13 cellular contexts compared by ENCODE assay signal in the genomic region with DNA sequence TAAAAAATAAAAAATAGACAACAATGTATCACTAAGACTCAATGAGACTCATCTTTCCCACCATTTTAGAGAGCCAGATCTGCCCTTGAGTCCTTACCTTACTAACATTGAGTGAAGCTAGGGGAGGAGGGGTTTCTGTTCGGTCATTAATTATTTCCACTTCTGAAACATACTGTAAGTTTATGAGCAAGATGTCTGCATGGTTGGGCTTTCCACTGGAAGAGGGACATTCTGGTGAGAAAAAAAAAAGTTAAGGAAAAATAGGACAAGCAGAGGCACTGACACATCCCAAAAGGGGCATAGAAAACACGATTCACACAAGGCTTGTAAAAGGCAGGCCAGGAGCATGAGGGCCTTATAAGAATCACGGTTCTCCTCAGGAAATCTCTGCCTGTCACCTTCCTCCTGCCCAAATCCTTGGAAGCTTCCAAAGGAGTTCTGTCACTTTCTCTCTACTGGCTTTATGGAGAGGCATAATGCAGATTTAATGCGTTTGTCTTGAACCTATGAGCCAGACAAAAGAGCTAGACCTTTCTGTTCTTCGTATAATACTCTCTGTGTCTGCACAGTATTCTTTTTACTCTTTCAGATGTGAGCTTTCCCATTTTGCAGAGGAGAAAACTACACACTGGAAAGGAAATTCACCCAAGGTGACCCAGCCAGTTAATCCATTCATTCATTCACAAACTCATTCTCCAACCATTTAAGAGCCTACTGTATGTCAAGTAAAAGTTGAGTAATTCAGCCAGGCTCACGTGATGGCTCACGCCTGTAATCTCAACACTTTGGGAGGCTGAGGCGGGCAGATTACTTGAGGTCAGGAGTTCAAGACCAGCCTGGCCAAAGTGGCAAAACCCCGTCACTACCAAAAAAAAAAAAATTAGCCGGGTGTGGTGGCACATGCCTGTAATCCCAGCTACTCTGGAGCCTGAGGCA. TPM values are rescaled to one million over a fixed set of nuclear protein-coding genes. Genes with fewer than 3 reads are reported as not detected.
DNase-seq lines count a peak whose midpoint lies in the region; ATAC-seq and TF ChIP-seq lines count a peak whose summit lies in the region.
"Had no signal": no experiment of that assay in that cellular context is flagged by ENCODE, and none has a peak within 500 bp of the region (broad histone marks: within the 10 kb centered on the region; RNA-seq: fewer than 3 reads in every experiment).

No MANE protein-coding gene starts in this region.

- H3K36me3 Mint-ChIP-seq in CD4-positive, CD25-positive, alpha-beta regulatory T cell, result peaks cover 28% of the 10 kb centered on the region
- H3K36me3 Mint-ChIP-seq in activated T-helper 1 cell treated with anti-CD3 and anti-CD28 coated beads, Interleukin-12 subunit alpha, Interleukin-12 subunit beta, Interleukin-2, Interleukin-4 antibody, amounts not matched to agents 30 ng/mL and 10 ng/mL and 1 ng/mL, durations not matched to agents 14 hours and 24 hours and 36 hours (ENCODE audit: low read depth), result peaks cover 38% of the 10 kb centered on the region
- H3K36me3 Mint-ChIP-seq in mesothelial cell of epicardium, result peaks cover 20% of the 10 kb centered on the region

- peak overlapping the region in 1 of 3 donors; percentile 47 for H3K27ac Mint-ChIP-seq in CD4-positive, CD25-positive, alpha-beta regulatory T cell
- peak overlapping the region; percentile 13 for H3K27ac Mint-ChIP-seq in activated T-helper 1 cell treated with anti-CD3 and anti-CD28 coated beads, Interleukin-12 subunit alpha, Interleukin-12 subunit beta, Interleukin-2, Interleukin-4 antibody, amounts not matched to agents 30 ng/mL and 10 ng/mL and 1 ng/mL, durations not matched to agents 14 hours and 24 hours and 36 hours
- peak overlapping the region; percentile 65 for H3K27ac Mint-ChIP-seq in mesothelial cell of epicardium

- H3K9me3 Mint-ChIP-seq in CD4-positive, CD25-positive, alpha-beta regulatory T cell, result no peaks in the 10 kb centered on the region
- H3K9me3 Mint-ChIP-seq in activated T-helper 1 cell treated with anti-CD3 and anti-CD28 coated beads, Interleukin-12 subunit alpha, Interleukin-12 subunit beta, Interleukin-2, Interleukin-4 antibody, amounts not matched to agents 30 ng/mL and 10 ng/mL and 1 ng/mL, durations not matched to agents 14 hours and 24 hours and 36 hours, result no peaks in the 10 kb centered on the region
- H3K9me3 Mint-ChIP-seq in mesothelial cell of epicardium, result no peaks in the 10 kb centered on the region

- no peaks in the 10 kb centered on the region for H3K27me3 Mint-ChIP-seq in CD4-positive, CD25-positive, alpha-beta regulatory T cell
- H3K27me3 Mint-ChIP-seq in activated T-helper 1 cell treated with anti-CD3 and anti-CD28 coated beads, Interleukin-12 subunit alpha, Interleukin-12 subunit beta, Interleukin-2, Interleukin-4 antibody, amounts not matched to agents 30 ng/mL and 10 ng/mL and 1 ng/mL, durations not matched to agents 14 hours and 24 hours and 36 hours (ENCODE audit: insufficient read depth), result no peaks in the 10 kb centered on the region
- no peaks in the 10 kb centered on the region for H3K27me3 Mint-ChIP-seq in mesothelial cell of epicardium (ENCODE audit: low read depth)

- H3K4me3 ChIP-seq in CD4-positive, CD25-positive, alpha-beta regulatory T cell (ENCODE audit: low read depth, low read length), result no peak overlapping the region
- H3K4me3 ChIP-seq in HEK293 (ENCODE audit: low read depth, low read length) (no peak overlapping the region), BE2C (ENCODE audit: low read depth, low read length) (no peak overlapping the region)
- H3K4me3 ChIP-seq: sigmoid colon, tibial artery had no signal

- no peaks in the 10 kb centered on the region for H3K27me3 ChIP-seq in CD4-positive, CD25-positive, alpha-beta regulatory T cell (ENCODE audit: control insufficient read depth, insufficient read depth, low read length)
- no peaks in the 10 kb centered on the region for H3K27me3 ChIP-seq in BE2C
- H3K27me3 ChIP-seq: sigmoid colon, tibial artery had no signal

- peaks cover 26% of the 10 kb centered on the region for H3K36me3 ChIP-seq in CD4-positive, CD25-positive, alpha-beta regulatory T cell (ENCODE audit: control insufficient read depth, insufficient read depth, low read length)
- H3K36me3 ChIP-seq in HEK293 (ENCODE audit: control insufficient read depth in 2 of 2, insufficient read depth in 1 of 2, low read length in 2 of 2) (peaks cover 45 to 52% of the 10 kb centered on the region in 2 experiments), BE2C (peaks cover 50% of the 10 kb centered on the region)

- POLR2A ChIA-PET in HEK293 (lab: Yijun Ruan, JAX), result interaction anchor here (0.5 to 0.9 kb wide), 2 partner anchors 104 to 158 kb away, joined by 3 to 4 read pairs; no protein-coding TSS in a partner anchor

- no peaks in the 10 kb centered on the region for H3K9me3 ChIP-seq in CD4-positive, CD25-positive, alpha-beta regulatory T cell (ENCODE audit: control insufficient read depth in 2 of 2, low read length in 2 of 2)
- H3K9me3 ChIP-seq in HEK293 (ENCODE audit: control insufficient read depth, insufficient read depth, low read depth, low read length) (no peaks in the 10 kb centered on the region), BE2C (no peaks in the 10 kb centered on the region)
- H3K9me3 ChIP-seq: sigmoid colon, tibial artery had no signal

- H3K4me1 ChIP-seq in CD4-positive, CD25-positive, alpha-beta regulatory T cell (ENCODE audit: control insufficient read depth, insufficient read depth, low read length, poor library complexity, severe bottlenecking), result peaks cover 25% of the 10 kb centered on the region
- H3K4me1 ChIP-seq in HEK293 (ENCODE audit: control insufficient read depth, insufficient read depth, low read length) (no peaks in the 10 kb centered on the region), BE2C (no peaks in the 10 kb centered on the region)

- TF ChIP-seq CTCF in HEK293 (tag by site-specific recombination; IDR thresholded peaks at IDR 0.05) (no peak), mesothelial cell of epicardium (IDR thresholded peaks at IDR 0.05; ENCODE audit: unreplicated experiment) (no peak), BE2C (IDR thresholded peaks at IDR 0.05; ENCODE audit: low read depth, low read length) (no peak)

- no peak overlapping the region for H3K27ac ChIP-seq in CD4-positive, CD25-positive, alpha-beta regulatory T cell (ENCODE audit: insufficient read depth, low read length, poor library complexity, severe bottlenecking)
- peak overlapping the region; percentile 0; the same call in 1 of the 2 replicates for H3K27ac ChIP-seq in HEK293 (ENCODE audit: extremely low read depth, low read depth, low read length)
- H3K27ac ChIP-seq: tibial artery had no signal

- CTCF ChIA-PET in HEK293 (lab: Yijun Ruan, JAX), result interaction anchor here (0.6 to 2.0 kb wide), 6 partner anchors 19 to 252 kb away, joined by 3 to 14 read pairs (median 4); no protein-coding TSS in a partner anchor

- no peak for DNase-seq in CD4-positive, CD25-positive, alpha-beta regulatory T cell
- no peak for DNase-seq in activated T-helper 1 cell treated with anti-CD3 and anti-CD28 coated beads, Interleukin-12 subunit alpha, Interleukin-12 subunit beta, Interleukin-2, Interleukin-4 antibody, amounts not matched to agents 30 ng/mL and 10 ng/mL and 1 ng/mL, durations not matched to agents 14 hours and 24 hours and 36 hours (ENCODE audit: low spot score)
- DNase-seq in mesothelial cell of epicardium (ENCODE audit: low spot score in 2 of 2, unreplicated experiment in 2 of 2) (no peak), kidney tubule cell (ENCODE audit: low spot score) (no peak), BE2C (no peak), left colon (no peak), posterior vena cava (ENCODE audit: low spot score) (no peak)
- DNase-seq: activated effector memory CD4-positive, alpha-beta T cell treated with anti-CD3 and anti-CD28 coated beads, Interleukin-2, amount 50 U/mL, for 16 hours; NCI-H1092 treated with DMSO at 0.1 percent for 48 hours; NCI-H510A; sigmoid colon; tibial artery had no signal

- intact Hi-C loops in activated T-helper 1 cell treated with anti-CD3 and anti-CD28 coated beads, Interleukin-12 subunit alpha, Interleukin-12 subunit beta, Interleukin-2, Interleukin-4 antibody, amounts not matched to agents 30 ng/mL and 10 ng/mL and 1 ng/mL, durations not matched to agents 14 hours and 24 hours and 36 hours (cut with micrococcal nuclease), result loop anchor here (10.0 kb wide), 1 partner anchor 261 kb away; the partner anchor contains the start of gene SLC25A39
- intact Hi-C loops in left colon (cut with DNase I, micrococcal nuclease), result no loop called here
- intact Hi-C loops in posterior vena cava (cut with DNase I), result no loop called here

- peaks cover 36 to 73% (median 54%) of the 10 kb centered on the region in 4 donors for H3K4me1 Mint-ChIP-seq in CD4-positive, CD25-positive, alpha-beta regulatory T cell
- H3K4me1 Mint-ChIP-seq in activated T-helper 1 cell treated with anti-CD3 and anti-CD28 coated beads, Interleukin-12 subunit alpha, Interleukin-12 subunit beta, Interleukin-2, Interleukin-4 antibody, amounts not matched to agents 30 ng/mL and 10 ng/mL and 1 ng/mL, durations not matched to agents 14 hours and 24 hours and 36 hours (ENCODE audit: low read depth), result peaks cover 40% of the 10 kb centered on the region
- peaks cover 28% of the 10 kb centered on the region for H3K4me1 Mint-ChIP-seq in mesothelial cell of epicardium

- peak overlapping the region; percentile 49 to 91 (median 52) for H3K4me3 Mint-ChIP-seq in CD4-positive, CD25-positive, alpha-beta regulatory T cell
- H3K4me3 Mint-ChIP-seq in activated T-helper 1 cell treated with anti-CD3 and anti-CD28 coated beads, Interleukin-12 subunit alpha, Interleukin-12 subunit beta, Interleukin-2, Interleukin-4 antibody, amounts not matched to agents 30 ng/mL and 10 ng/mL and 1 ng/mL, durations not matched to agents 14 hours and 24 hours and 36 hours, result peak overlapping the region; percentile 57
- peak overlapping the region; percentile 28 for H3K4me3 Mint-ChIP-seq in mesothelial cell of epicardium

- ATAC-seq in CD4-positive, CD25-positive, alpha-beta regulatory T cell (ENCODE audit: low read depth in 2 of 2), result no peak
- no peak for ATAC-seq in left colon

RNA-seq across cellular contexts. Expression of gene LSM12, which starts 2.5 kb away (rescaled TPM):
- 42.6 TPM for total RNA-seq in CD4-positive, CD25-positive, alpha-beta regulatory T cell
- polyA plus RNA-seq in CD4-positive, CD25-positive, alpha-beta regulatory T cell, result 10 to 100 TPM; 69.8 to 83.7 (median 72.6) TPM
- 93.9 and 95.4 TPM in 2 replicates for total RNA-seq in activated T-helper 1 cell treated with anti-CD3 and anti-CD28 coated beads, Interleukin-12 subunit alpha, Interleukin-12 subunit beta, Interleukin-2, Interleukin-4 antibody, amounts not matched to agents 30 ng/mL and 10 ng/mL and 1 ng/mL, durations not matched to agents 14 hours and 24 hours and 36 hours
- 51.4 to 60.8 TPM (median 58.0 TPM) in 3 replicates for total RNA-seq in mesothelial cell of epicardium
- 48.8 TPM for polyA plus RNA-seq in BE2C (2012; ENCODE audit: insufficient read depth, insufficient read length, low read depth)
- 10 to 100 TPM; 43.4 to 59.7 TPM for total RNA-seq in left colon
- total RNA-seq in posterior vena cava, result 10 to 100 TPM; 37.5 to 38.2 TPM

RNA-seq across cellular contexts. Expression of gene G6PC3, which starts 6.6 kb away (rescaled TPM):
- total RNA-seq in CD4-positive, CD25-positive, alpha-beta regulatory T cell, result 10.7 TPM
- polyA plus RNA-seq in CD4-positive, CD25-positive, alpha-beta regulatory T cell, result 10 to 100 TPM; 15.0 to 21.5 (median 16.5) TPM
- total RNA-seq in activated T-helper 1 cell treated with anti-CD3 and anti-CD28 coated beads, Interleukin-12 subunit alpha, Interleukin-12 subunit beta, Interleukin-2, Interleukin-4 antibody, amounts not matched to agents 30 ng/mL and 10 ng/mL and 1 ng/mL, durations not matched to agents 14 hours and 24 hours and 36 hours, result 33.5 and 34.9 TPM in 2 replicates
- total RNA-seq in mesothelial cell of epicardium (58.3 to 63.2 TPM (median 61.4 TPM) in 3 replicates), left colon (10 to 100 TPM; 31.2 to 38.2 TPM), posterior vena cava (10 to 100 TPM; 40.3 to 41.4 TPM)
- polyA plus RNA-seq in BE2C (2012; ENCODE audit: insufficient read depth, insufficient read length, low read depth), result 92.3 TPM

RNA-seq across cellular contexts. Expression of gene TMEM101, which starts 49.2 kb away (rescaled TPM):
- total RNA-seq in CD4-positive, CD25-positive, alpha-beta regulatory T cell, result 15.8 TPM
- polyA plus RNA-seq in CD4-positive, CD25-positive, alpha-beta regulatory T cell, result 10 to 100 TPM; 40.7 to 44.9 (median 41.3) TPM
- 31.6 and 32.8 TPM in 2 replicates for total RNA-seq in activated T-helper 1 cell treated with anti-CD3 and anti-CD28 coated beads, Interleukin-12 subunit alpha, Interleukin-12 subunit beta, Interleukin-2, Interleukin-4 antibody, amounts not matched to agents 30 ng/mL and 10 ng/mL and 1 ng/mL, durations not matched to agents 14 hours and 24 hours and 36 hours
- total RNA-seq in mesothelial cell of epicardium (34.2 to 36.4 TPM (median 35.8 TPM) in 3 replicates), left colon (10 to 100 TPM; 25.9 to 30.4 TPM), posterior vena cava (10 to 100 TPM; 12.9 to 14.8 TPM)
- 67.5 TPM for polyA plus RNA-seq in BE2C (2012; ENCODE audit: insufficient read depth, insufficient read length, low read depth)

RNA-seq across cellular contexts. Expression of gene HDAC5, which starts 59.5 kb away (rescaled TPM):
- total RNA-seq in CD4-positive, CD25-positive, alpha-beta regulatory T cell, result 69.1 TPM
- polyA plus RNA-seq in CD4-positive, CD25-positive, alpha-beta regulatory T cell, result 10 to 100 TPM; 10.6 to 16.4 (median 13.0) TPM
- 20.6 and 22.8 TPM in 2 replicates for total RNA-seq in activated T-helper 1 cell treated with anti-CD3 and anti-CD28 coated beads, Interleukin-12 subunit alpha, Interleukin-12 subunit beta, Interleukin-2, Interleukin-4 antibody, amounts not matched to agents 30 ng/mL and 10 ng/mL and 1 ng/mL, durations not matched to agents 14 hours and 24 hours and 36 hours
- total RNA-seq in mesothelial cell of epicardium (33.4 to 34.1 TPM (median 33.5 TPM) in 3 replicates), left colon (10 to 100 TPM; 13.8 to 42.8 TPM), posterior vena cava (10 to 100 TPM; 28.5 to 51.7 TPM)
- polyA plus RNA-seq in BE2C (2012; ENCODE audit: insufficient read depth, insufficient read length, low read depth), result 179 TPM

RNA-seq across cellular contexts. Expression of gene NAGS, which starts 59.5 kb away (rescaled TPM):
- 0.39 TPM for total RNA-seq in CD4-positive, CD25-positive, alpha-beta regulatory T cell
- polyA plus RNA-seq in CD4-positive, CD25-positive, alpha-beta regulatory T cell, result 1 to 10 TPM; 1.2 to 1.9 (median 1.3) TPM
- total RNA-seq in activated T-helper 1 cell treated with anti-CD3 and anti-CD28 coated beads, Interleukin-12 subunit alpha, Interleukin-12 subunit beta, Interleukin-2, Interleukin-4 antibody, amounts not matched to agents 30 ng/mL and 10 ng/mL and 1 ng/mL, durations not matched to agents 14 hours and 24 hours and 36 hours, result 0.39 and 0.60 TPM in 2 replicates
- 0.42 to 0.88 TPM (median 0.82 TPM) in 3 replicates for total RNA-seq in mesothelial cell of epicardium
- 0.86 TPM for polyA plus RNA-seq in BE2C (2012; ENCODE audit: insufficient read depth, insufficient read length, low read depth)
- 10 to 100 TPM in 1 of 2 donors, 1 to 10 TPM in 1; 9.2 to 13.8 TPM for total RNA-seq in left colon
- total RNA-seq in posterior vena cava, result 1 to 10 TPM in 1 of 2 donors, under 1 TPM in 1; 0.86 to 1.2 TPM
